In genomic region chr1:50929376-50929958, GRCh38 we compare ENCODE assay signal across 8 cellular contexts. TPM values are rescaled to one million over a fixed set of nuclear protein-coding genes. Genes with fewer than 3 reads are reported as not detected.
A peak's percentile ranks its signal among the peaks of the same experiment; 100 is the strongest.
DNase-seq lines count a peak whose midpoint lies in the region; FAIRE-seq and TF ChIP-seq lines count a peak whose summit lies in the region.

No MANE protein-coding gene starts in this region.

- DNase-seq in DMS114 treated with DMSO at 0.1 percent for 48 hours (lab: John Stamatoyannopoulos, UW; ENCODE audit: unreplicated experiment) (peak; percentile 72), Kasumi-1 (lab: John Stamatoyannopoulos, UW) (peak; percentile 56 to 65), iPS-NIHi7 (ENCODE audit: extremely low spot score) (peak; percentile 10), type B pancreatic cell (ENCODE audit: extremely low spot score, unreplicated experiment) (no peak), UCSD-AML1 (lab: John Stamatoyannopoulos, UW; ENCODE audit: unreplicated experiment) (no peak), cortex of kidney (lab: John Stamatoyannopoulos, UW) (no peak)
- DNase-seq in stimulated activated naive CD4-positive, alpha-beta T cell treated with Interleukin-2 at 50 U/mL for 16 hours (lab: John Stamatoyannopoulos, UW): no peak

- H3K9me3 Mint-ChIP-seq in type B pancreatic cell: no peaks in the 10 kb centered on the region

- no peaks in the 10 kb centered on the region for H3K4me1 Mint-ChIP-seq in type B pancreatic cell (ENCODE audit: unreplicated experiment)

- peaks cover 14% of the 10 kb centered on the region for H3K36me3 Mint-ChIP-seq in type B pancreatic cell

- H3K27ac Mint-ChIP-seq in type B pancreatic cell: no peak overlapping the region

- no peaks in the 10 kb centered on the region for H3K27me3 Mint-ChIP-seq in type B pancreatic cell

- FAIRE-seq in TTC549 (lab: Jason Lieb, UNC): peak; percentile 93

- no peak overlapping the region for H3K4me3 Mint-ChIP-seq in type B pancreatic cell

- TF ChIP-seq CTCF in type B pancreatic cell (conservative IDR thresholded peaks at IDR 0.05): peak; percentile 80

RNA-seq across cellular contexts. Expression of gene FAF1, which starts 30.6 kb away (rescaled TPM):
- total RNA-seq in type B pancreatic cell (ENCODE audit: low replicate concordance): 49.9 and 60.8 TPM in 2 replicates

RNA-seq across cellular contexts. Expression of gene CDKN2C, which starts 40.6 kb away (rescaled TPM):
- total RNA-seq in type B pancreatic cell (ENCODE audit: low replicate concordance): 1.5 and 2.4 TPM in 2 replicates

Comparison
In these comparisons a context has a peak if more than half of its experiments do, and no peak if none do; other contexts are left out.
1. DNase-seq: peak in DMS114 treated with DMSO at 0.1 percent for 48 hours (single experiment), Kasumi-1 (2 of 2) and iPS-NIHi7 (single experiment); none in type B pancreatic cell (single experiment), UCSD-AML1 (single experiment), stimulated activated naive CD4-positive, alpha-beta T cell treated with Interleukin-2 at 50 U/mL for 16 hours (single experiment) and cortex of kidney (single experiment).